In the genomic region with DNA sequence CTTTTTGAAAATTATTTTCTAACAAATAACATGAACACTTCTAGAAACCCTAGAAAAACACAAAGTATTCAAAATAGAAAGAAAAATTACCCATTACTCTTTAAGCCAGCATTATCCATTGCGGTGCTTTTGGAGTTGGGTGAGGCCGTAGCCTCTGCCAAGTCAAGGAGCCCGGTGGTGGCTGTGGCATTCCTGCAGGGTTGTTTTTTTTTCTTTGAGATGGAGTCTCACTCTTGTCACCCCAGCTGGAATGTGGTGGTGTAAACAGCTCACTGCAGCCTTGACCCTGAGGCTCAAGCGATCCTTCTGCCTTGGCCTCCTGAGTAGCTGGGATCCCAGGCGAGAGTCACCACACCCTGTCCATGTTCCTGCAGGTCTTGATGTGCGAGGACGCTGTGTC, we compare ENCODE assay signal across 24 cellular contexts.
"Had no signal": no experiment of that assay in that cellular context is flagged by ENCODE, and none has a peak within 500 bp of the region (broad histone marks: within the 10 kb centered on the region; RNA-seq: fewer than 3 reads in every experiment).

No MANE protein-coding gene starts in this region.

- H3K9me3 Mint-ChIP-seq: activated CD4-positive, alpha-beta memory T cell treated with anti-CD3 and anti-CD28 coated beads for 36 hours; activated CD4-positive, alpha-beta T cell treated with anti-CD3 and anti-CD28 coated beads, Interleukin-2, amount 10 ng/mL, durations not matched to agents 7 days and 5 days; activated naive CD4-positive, alpha-beta T cell treated with anti-CD3 and anti-CD28 coated beads for 36 hours; activated T-helper 17 cell treated with anti-CD3 and anti-CD28 coated beads, Interleukin-2, amount 50 U/mL, for 72 hours; central memory CD8-positive, alpha-beta T cell; T-helper 1 cell treated with Interleukin-12 subunit alpha and Interleukin-12 subunit beta and Interleukin-4 antibody, amounts not matched to agents 30 μg/mL and 1 μg/mL, for 36 hours; WTC11 had no signal

- H3K27me3 Mint-ChIP-seq: activated CD4-positive, alpha-beta memory T cell treated with anti-CD3 and anti-CD28 coated beads for 36 hours; activated CD4-positive, alpha-beta T cell treated with anti-CD3 and anti-CD28 coated beads, Interleukin-2, amount 10 ng/mL, durations not matched to agents 7 days and 5 days; activated naive CD8-positive, alpha-beta T cell; activated T-helper 17 cell treated with anti-CD3 and anti-CD28 coated beads, Interleukin-2, amount 50 U/mL, for 72 hours; central memory CD8-positive, alpha-beta T cell had no signal

- ATAC-seq: activated T-helper 17 cell treated with anti-CD3 and anti-CD28 coated beads, Interleukin-2, amount 50 U/mL, for 72 hours; body of pancreas; WTC11 had no signal

- H3K27ac ChIP-seq: adrenal gland, body of pancreas, Peyer's patch, SJSA1 had no signal

- H3K27ac Mint-ChIP-seq: activated CD4-positive, alpha-beta memory T cell treated with anti-CD3 and anti-CD28 coated beads for 36 hours; activated naive CD4-positive, alpha-beta T cell treated with anti-CD3 and anti-CD28 coated beads for 36 hours; activated naive CD8-positive, alpha-beta T cell; activated T-helper 17 cell treated with anti-CD3 and anti-CD28 coated beads, Interleukin-2, amount 50 U/mL, for 72 hours; T-helper 1 cell treated with Interleukin-12 subunit alpha and Interleukin-12 subunit beta and Interleukin-4 antibody, amounts not matched to agents 30 μg/mL and 1 μg/mL, for 36 hours had no signal

- H3K27me3 ChIP-seq: adrenal gland, body of pancreas, Peyer's patch, SJSA1 had no signal

- H3K36me3 Mint-ChIP-seq: activated naive CD8-positive, alpha-beta T cell had no signal

- H3K9me3 ChIP-seq: adrenal gland, body of pancreas, Peyer's patch, SJSA1 had no signal

- DNase-seq: activated CD4-positive, alpha-beta memory T cell treated with anti-CD3 and anti-CD28 coated beads for 36 hours; activated CD4-positive, alpha-beta T cell treated with anti-CD3 and anti-CD28 coated beads for 1 hour; activated CD4-positive, alpha-beta T cell treated with anti-CD3 and anti-CD28 coated beads, Interleukin-2, amount 10 ng/mL, durations not matched to agents 7 days and 5 days; activated gamma-delta T cell; activated naive CD4-positive, alpha-beta T cell treated with anti-CD3 and anti-CD28 coated beads for 36 hours; activated T-cell treated with anti-CD3 and anti-CD28 coated beads for 4 hours; activated T-cell treated with anti-CD3 and anti-CD28 coated beads, Interleukin-2, amount 50 U/mL, for 48 hours; aorta; body of pancreas; NCI-H1048; NCI-H146; NCI-H187 treated with DMSO at 0.1 percent for 48 hours; NCI-H2081 treated with DMSO at 0.1 percent for 48 hours; NCI-H446; NCI-H524; Peyer's patch; SHP77 had no signal

- H3K4me3 Mint-ChIP-seq: activated CD4-positive, alpha-beta memory T cell treated with anti-CD3 and anti-CD28 coated beads for 36 hours; activated CD4-positive, alpha-beta T cell treated with anti-CD3 and anti-CD28 coated beads, Interleukin-2, amount 10 ng/mL, durations not matched to agents 7 days and 5 days; activated naive CD4-positive, alpha-beta T cell treated with anti-CD3 and anti-CD28 coated beads for 36 hours; activated naive CD8-positive, alpha-beta T cell; activated T-helper 17 cell treated with anti-CD3 and anti-CD28 coated beads, Interleukin-2, amount 50 U/mL, for 72 hours; central memory CD8-positive, alpha-beta T cell; T-helper 1 cell treated with Interleukin-12 subunit alpha and Interleukin-12 subunit beta and Interleukin-4 antibody, amounts not matched to agents 30 μg/mL and 1 μg/mL, for 36 hours; WTC11 had no signal

- H3K4me3 ChIP-seq: adrenal gland, body of pancreas, Peyer's patch, SJSA1 had no signal
